ENCODE assay signal across 19 cellular contexts in the genomic region with DNA sequence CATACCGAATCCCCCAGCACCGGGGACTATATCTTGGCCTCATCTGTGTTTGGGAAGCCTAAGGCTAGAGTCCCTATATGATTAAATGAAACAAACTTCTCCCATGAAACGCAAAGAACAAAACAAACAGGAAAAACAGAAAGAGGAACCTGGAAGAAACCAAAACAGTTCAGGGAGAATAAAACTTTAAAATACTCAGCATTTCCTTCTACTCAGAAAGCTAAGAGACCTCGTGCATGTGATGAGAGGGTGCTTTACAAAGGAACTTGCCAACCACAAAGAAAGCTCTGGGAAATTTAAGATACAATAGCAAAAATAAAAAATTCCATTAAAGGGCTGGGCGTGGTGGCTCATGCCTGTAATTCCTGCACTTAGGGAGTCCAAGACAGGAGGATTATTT. TPM values are rescaled to one million over a fixed set of nuclear protein-coding genes. Genes with fewer than 3 reads are reported as not detected.
DNase-seq lines count a peak whose midpoint lies in the region; ATAC-seq and TF ChIP-seq lines count a peak whose summit lies in the region.
"Had no signal": no experiment of that assay in that cellular context is flagged by ENCODE, and none has a peak within 500 bp of the region (broad histone marks: within the 10 kb centered on the region; RNA-seq: fewer than 3 reads in every experiment).

No MANE protein-coding gene starts in this region.

- no peaks in the 10 kb centered on the region for H3F3A ChIP-seq in MM.1S (ENCODE audit: insufficient read depth, low read length)

- H3K27ac ChIP-seq in muscle layer of duodenum (ENCODE audit: low read length): peak overlapping the region; percentile 43
- H3K27ac ChIP-seq in MM.1S (ENCODE audit: low read length): no peak overlapping the region
- H3K27ac ChIP-seq in SJCRH30: no peak overlapping the region
- H3K27ac ChIP-seq: C4-2B, PC-9, SK-N-MC had no signal

- intact Hi-C loops in dendritic cell treated with granulocyte-macrophage colony-stimulating factor and Interleukin-4, amounts not matched to agents 40 ng/mL and 50 ng/mL, for 4 days (cut with micrococcal nuclease): loop anchor here (1.0 kb wide), 1 partner anchor 11 kb away; no protein-coding TSS in a partner anchor

- H3K4me1 ChIP-seq in muscle layer of duodenum (ENCODE audit: control insufficient read depth in 1 of 2, insufficient read depth in 2 of 2, low read length in 2 of 2) (no peaks in the 10 kb centered on the region), MM.1S (ENCODE audit: low read length) (no peaks in the 10 kb centered on the region), SJCRH30 (no peaks in the 10 kb centered on the region)
- H3K4me1 ChIP-seq: testis had no signal

- H3K4me3 Mint-ChIP-seq in dendritic cell treated with granulocyte-macrophage colony-stimulating factor and Interleukin-4, amounts not matched to agents 40 ng/mL and 50 ng/mL, for 4 days: peak overlapping the region; percentile 41
- H3K4me3 Mint-ChIP-seq: activated naive CD4-positive, alpha-beta T cell treated with anti-CD3 and anti-CD28 coated beads, Interleukin-2, amount 50 U/mL, for 24 hours had no signal

- H3K9me2 ChIP-seq in MM.1S (replicated peaks; ENCODE audit: insufficient read depth, low read length): no peaks in the 10 kb centered on the region

- H3K9me3 ChIP-seq in muscle layer of duodenum (ENCODE audit: control insufficient read depth in 1 of 2, low read length in 2 of 2) (no peaks in the 10 kb centered on the region), MM.1S (replicated peaks; ENCODE audit: insufficient read depth, low read length) (no peaks in the 10 kb centered on the region), SJCRH30 (replicated peaks) (no peaks in the 10 kb centered on the region)
- H3K9me3 ChIP-seq: testis had no signal

- H2AFZ ChIP-seq in MM.1S (ENCODE audit: low read length): no peak overlapping the region
- H2AFZ ChIP-seq: PC-9 had no signal

- peaks cover 79% of the 10 kb centered on the region for H3K36me3 Mint-ChIP-seq in dendritic cell treated with granulocyte-macrophage colony-stimulating factor and Interleukin-4, amounts not matched to agents 40 ng/mL and 50 ng/mL, for 4 days (ENCODE audit: low read depth)

- TF ChIP-seq CTCF in MM.1S (IDR thresholded peaks at IDR 0.05; ENCODE audit: low read length): no peak

- ATAC-seq in HG02870 (IDR thresholded peaks at IDR 0.05; ENCODE audit: unreplicated experiment): no peak

- peak; percentile 42 for DNase-seq in Ammon's horn (ENCODE audit: low spot score)
- DNase-seq in MV-4-11 (lab: John Stamatoyannopoulos, UW): peak; percentile 70
- no peak for DNase-seq in EL
- DNase-seq in MM.1S: no peak
- no peak for DNase-seq in SJCRH30
- DNase-seq: activated CD8-positive, alpha-beta memory T cell treated with anti-CD3 and anti-CD28 coated beads for 24 hours; activated T-cell treated with anti-CD3 and anti-CD28 coated beads, Interleukin-2, amount 50 U/mL, for 48 hours; aorta; NCI-H1436 treated with DMSO at 0.1 percent for 48 hours; NCI-H526; PC-9; testis had no signal

- no peaks in the 10 kb centered on the region for H3K27me3 Mint-ChIP-seq in dendritic cell treated with granulocyte-macrophage colony-stimulating factor and Interleukin-4, amounts not matched to agents 40 ng/mL and 50 ng/mL, for 4 days
- H3K27me3 Mint-ChIP-seq: activated naive CD4-positive, alpha-beta T cell treated with anti-CD3 and anti-CD28 coated beads, Interleukin-2, amount 50 U/mL, for 24 hours had no signal

- H3K36me3 ChIP-seq in muscle layer of duodenum (ENCODE audit: control insufficient read depth in 1 of 2, insufficient read depth in 2 of 2, low read length in 2 of 2) (peaks cover 0 to 5% of the 10 kb centered on the region in 2 donors), MM.1S (replicated peaks; ENCODE audit: insufficient read depth, low read length) (no peaks in the 10 kb centered on the region), SJCRH30 (no peaks in the 10 kb centered on the region)

- H3K9me3 Mint-ChIP-seq in dendritic cell treated with granulocyte-macrophage colony-stimulating factor and Interleukin-4, amounts not matched to agents 40 ng/mL and 50 ng/mL, for 4 days: no peaks in the 10 kb centered on the region
- H3K9me3 Mint-ChIP-seq: activated naive CD4-positive, alpha-beta T cell treated with anti-CD3 and anti-CD28 coated beads, Interleukin-2, amount 50 U/mL, for 24 hours had no signal

- no peak overlapping the region for H3K9ac ChIP-seq in MM.1S (ENCODE audit: low read length)

- no peaks in the 10 kb centered on the region for H3K79me2 ChIP-seq in MM.1S (ENCODE audit: low read length)

- peaks cover 78% of the 10 kb centered on the region for H3K4me1 Mint-ChIP-seq in dendritic cell treated with granulocyte-macrophage colony-stimulating factor and Interleukin-4, amounts not matched to agents 40 ng/mL and 50 ng/mL, for 4 days (ENCODE audit: low read depth)

- no peaks in the 10 kb centered on the region for H3K27me3 ChIP-seq in muscle layer of duodenum (ENCODE audit: low read depth, low read length)
- H3K27me3 ChIP-seq in MM.1S (replicated peaks; ENCODE audit: insufficient read depth, low read length): no peaks in the 10 kb centered on the region
- 0 out of 2 replicates have a peak, but pooled peaks cover 2% of the 10 kb centered on the region for H3K27me3 ChIP-seq in SJCRH30
- H3K27me3 ChIP-seq: testis had no signal

- no peak overlapping the region for H3K4me3 ChIP-seq in muscle layer of duodenum (ENCODE audit: low read depth in 1 of 2, low read length in 2 of 2)
- H3K4me3 ChIP-seq in MM.1S (ENCODE audit: low read length): no peak overlapping the region
- no peak overlapping the region for H3K4me3 ChIP-seq in SJCRH30
- H3K4me3 ChIP-seq: PC-9, SK-N-MC, testis had no signal

- no peaks in the 10 kb centered on the region for H4K20me1 ChIP-seq in MM.1S (ENCODE audit: insufficient read depth, low read length)

- H3K4me2 ChIP-seq in MM.1S (ENCODE audit: low read depth, low read length): no peak overlapping the region
- H3K4me2 ChIP-seq: PC-9 had no signal

- H3K27ac Mint-ChIP-seq in dendritic cell treated with granulocyte-macrophage colony-stimulating factor and Interleukin-4, amounts not matched to agents 40 ng/mL and 50 ng/mL, for 4 days: peak overlapping the region; percentile 90
- H3K27ac Mint-ChIP-seq: activated naive CD4-positive, alpha-beta T cell treated with anti-CD3 and anti-CD28 coated beads, Interleukin-2, amount 50 U/mL, for 24 hours had no signal

RNA-seq across cellular contexts. Expression of gene PILRA, which starts 6.9 kb away (rescaled TPM):
- 0.83 TPM in 1 of 2 replicates, not detected in the other for total RNA-seq in SJCRH30 (2014; rRNA removed; shearing (Covaris generic))
- total RNA-seq: LHCN-M2 had no signal

RNA-seq across cellular contexts. Expression of gene PILRB, which starts 22.3 kb away (rescaled TPM):
- total RNA-seq in SJCRH30 (2014; rRNA removed; shearing (Covaris generic)): 13.3 and 28.0 TPM in 2 replicates

RNA-seq across cellular contexts. Expression of gene ZCWPW1, which starts 48.3 kb away (rescaled TPM):
- total RNA-seq in SJCRH30 (2014; rRNA removed; shearing (Covaris generic)): 1.1 and 1.2 TPM in 2 replicates

RNA-seq across cellular contexts. Expression of gene MEPCE, which starts 49.5 kb away (rescaled TPM):
- 48.2 and 50.6 TPM in 2 replicates for total RNA-seq in SJCRH30 (2014; rRNA removed; shearing (Covaris generic))

RNA-seq across cellular contexts. Expression of gene PPP1R35, which starts 56.1 kb away (rescaled TPM):
- 11.2 and 11.7 TPM in 2 replicates for total RNA-seq in SJCRH30 (2014; rRNA removed; shearing (Covaris generic))

Comparison
In these comparisons a context has a peak if more than half of its experiments do, and no peak if none do; other contexts are left out.
1. DNase-seq: peak in Ammon's horn (single experiment) and MV-4-11 (single experiment); none in EL (single experiment), MM.1S (single experiment) and SJCRH30 (0 of 2).